ENCODE assay signal across 8 cellular contexts in the genomic region with DNA sequence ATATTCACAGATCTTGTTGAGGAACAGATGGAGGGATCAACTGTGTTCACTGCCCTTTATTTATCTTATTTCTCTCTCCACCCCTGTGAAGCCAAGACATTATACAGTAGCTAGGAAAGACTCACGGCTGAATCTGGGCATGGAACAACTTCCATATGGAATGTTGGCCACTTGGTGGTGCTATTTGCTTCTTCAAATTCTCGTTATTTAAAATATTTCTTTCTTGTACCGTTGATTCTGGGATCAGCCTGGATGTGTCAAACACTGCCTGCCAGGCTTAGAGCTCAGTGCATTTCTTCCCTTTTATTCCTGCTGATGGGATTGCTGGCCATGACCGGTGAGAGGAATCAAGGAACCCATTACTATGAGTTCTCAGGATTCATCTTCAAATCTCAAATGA. TPM values are rescaled to one million over a fixed set of nuclear protein-coding genes. Genes with fewer than 3 reads are reported as not detected.
DNase-seq lines count a peak whose midpoint lies in the region; ATAC-seq and TF ChIP-seq lines count a peak whose summit lies in the region.

No MANE protein-coding gene starts in this region.

- no peak overlapping the region for H2AFZ ChIP-seq in GM23338

- H3K27me3 Mint-ChIP-seq in CD4-positive, CD25-positive, alpha-beta regulatory T cell: peaks cover 36% of the 10 kb centered on the region
- H3K27me3 Mint-ChIP-seq in GM23338 (ENCODE audit: insufficient read depth, low read depth, poor library complexity) (peaks cover 1% of the 10 kb centered on the region), brain (peaks cover 22% of the 10 kb centered on the region)

- TF ChIP-seq CTCF in GM23338 (conservative IDR thresholded peaks at IDR 0.05; ENCODE audit: low read depth in 2 of 2): peak; percentile 75 to 80
- peak; percentile 78 to 79 for TF ChIP-seq CTCF in brain (conservative IDR thresholded peaks at IDR 0.05)
- TF ChIP-seq CTCF in spleen (IDR thresholded peaks at IDR 0.05 in 8 of 11, conservative IDR thresholded peaks at IDR 0.05 in 3 of 11): peak in 9 of 11 experiments; percentile 31 to 74 (median 61)

- no peaks in the 10 kb centered on the region for H3K9me3 Mint-ChIP-seq in CD4-positive, CD25-positive, alpha-beta regulatory T cell
- H3K9me3 Mint-ChIP-seq in GM23338: no peaks in the 10 kb centered on the region; the same call in 2 of the 3 replicates
- H3K9me3 Mint-ChIP-seq in brain: peaks cover 0 to 3% (median 0%) of the 10 kb centered on the region in 5 experiments

- no peaks in the 10 kb centered on the region for H3K79me2 ChIP-seq in GM23338 (replicated peaks; ENCODE audit: insufficient read depth)

- H3K4me1 ChIP-seq in CD4-positive, CD25-positive, alpha-beta regulatory T cell (ENCODE audit: control insufficient read depth, insufficient read depth, low read length, poor library complexity, severe bottlenecking): peaks cover 6% of the 10 kb centered on the region
- H3K4me1 ChIP-seq in GM23338 (ENCODE audit: insufficient read depth) (no peaks in the 10 kb centered on the region), spleen (no peaks in the 10 kb centered on the region)

- peak in 2 of 3 donors; percentile 25 to 35 for DNase-seq in CD4-positive, CD25-positive, alpha-beta regulatory T cell
- peak; percentile 84 for DNase-seq in GM23338 (ENCODE audit: low spot score)
- DNase-seq in NCI-H526 (lab: John Stamatoyannopoulos, UW): peak; percentile 37 to 77
- peak; percentile 63 for DNase-seq in iPS-NIHi11 (ENCODE audit: low spot score)
- no peak for DNase-seq in spleen
- no peak for DNase-seq in NCI-H1436 treated with DMSO at 0.1 percent for 48 hours (lab: John Stamatoyannopoulos, UW)

- TF ChIP-seq POLR2A in spleen (IDR thresholded peaks at IDR 0.05): no peak

- no peak overlapping the region for H3K4me2 ChIP-seq in GM23338

- no peaks in the 10 kb centered on the region for H4K20me1 ChIP-seq in GM23338 (replicated peaks; ENCODE audit: insufficient read depth)

- peaks cover 10% of the 10 kb centered on the region for H3K27me3 ChIP-seq in CD4-positive, CD25-positive, alpha-beta regulatory T cell (ENCODE audit: control insufficient read depth, insufficient read depth, low read length)
- H3K27me3 ChIP-seq in GM23338 (ENCODE audit: insufficient read depth): no peaks in the 10 kb centered on the region
- H3K27me3 ChIP-seq in spleen (replicated peaks in 1 of 7): peaks cover 0 to 6% (median 0%) of the 10 kb centered on the region in 7 donors

- peaks cover 7% of the 10 kb centered on the region; the same call in 1 of the 2 replicates for H3K9me2 ChIP-seq in GM23338 (ENCODE audit: insufficient read depth)

- H3K4me3 ChIP-seq in CD4-positive, CD25-positive, alpha-beta regulatory T cell (ENCODE audit: low read depth, low read length): no peak overlapping the region
- H3K4me3 ChIP-seq in GM23338: no peak overlapping the region
- no peak overlapping the region for H3K4me3 ChIP-seq in spleen

- no peaks in the 10 kb centered on the region for H3F3A ChIP-seq in GM23338 (replicated peaks; ENCODE audit: low read depth)

- H3K36me3 Mint-ChIP-seq in CD4-positive, CD25-positive, alpha-beta regulatory T cell: no peaks in the 10 kb centered on the region
- no peaks in the 10 kb centered on the region for H3K36me3 Mint-ChIP-seq in GM23338 (ENCODE audit: low read depth)
- no peaks in the 10 kb centered on the region for H3K36me3 Mint-ChIP-seq in brain

- intact Hi-C loops in spleen (cut with DNase I; ENCODE audit: low total_unique reads): no loop called here

- no peak overlapping the region for H3K27ac ChIP-seq in CD4-positive, CD25-positive, alpha-beta regulatory T cell (ENCODE audit: insufficient read depth, low read length, poor library complexity, severe bottlenecking)
- H3K27ac ChIP-seq in GM23338 (ENCODE audit: low read depth): no peak overlapping the region
- H3K27ac ChIP-seq in spleen: no peak overlapping the region

- H3K4me3 Mint-ChIP-seq in CD4-positive, CD25-positive, alpha-beta regulatory T cell: no peak overlapping the region
- H3K4me3 Mint-ChIP-seq in GM23338 (no peak overlapping the region), brain (no peak overlapping the region)

- ATAC-seq in CD4-positive, CD25-positive, alpha-beta regulatory T cell (ENCODE audit: low read depth in 2 of 2): no peak
- ATAC-seq in GM23338 (peak; percentile 83), GM21786 (IDR thresholded peaks at IDR 0.05; ENCODE audit: unreplicated experiment) (no peak)

- peak overlapping the region in 1 of 3 donors; percentile 32 for H3K27ac Mint-ChIP-seq in CD4-positive, CD25-positive, alpha-beta regulatory T cell
- H3K27ac Mint-ChIP-seq in GM23338 (no peak overlapping the region), brain (no peak overlapping the region)

- peaks cover 0 to 25% (median 17%) of the 10 kb centered on the region in 4 donors for H3K4me1 Mint-ChIP-seq in CD4-positive, CD25-positive, alpha-beta regulatory T cell
- H3K4me1 Mint-ChIP-seq in GM23338 (no peaks in the 10 kb centered on the region), brain (peaks cover 5% of the 10 kb centered on the region)

- no peaks in the 10 kb centered on the region for H3K9me3 ChIP-seq in CD4-positive, CD25-positive, alpha-beta regulatory T cell (ENCODE audit: control insufficient read depth in 2 of 2, low read length in 2 of 2)
- no peaks in the 10 kb centered on the region for H3K9me3 ChIP-seq in spleen

- no peaks in the 10 kb centered on the region for H3K36me3 ChIP-seq in CD4-positive, CD25-positive, alpha-beta regulatory T cell (ENCODE audit: control insufficient read depth, insufficient read depth, low read length)
- no peaks in the 10 kb centered on the region for H3K36me3 ChIP-seq in GM23338 (ENCODE audit: insufficient read depth)
- no peaks in the 10 kb centered on the region for H3K36me3 ChIP-seq in spleen

- WGBS in spleen, 5 donors: 5 to 13% (median 9%) methylated on average over 4 of the region's 4 CpGs

TF ChIP-seq in GM23338, 12 proteins besides CTCF, POLR2A, EP300 and RAD21 (continues in another document):
- TF ChIP-seq STAT1 (IDR thresholded peaks at IDR 0.05; ENCODE audit: unreplicated experiment) (no peak), CREB1 (CRISPR knock-in tag; IDR thresholded peaks at IDR 0.05; ENCODE audit: low read depth) (no peak)

RNA-seq across cellular contexts. Expression of gene GASK1A, which starts 17.5 kb away (rescaled TPM):
- not detected for total RNA-seq in CD4-positive, CD25-positive, alpha-beta regulatory T cell
- polyA plus RNA-seq in CD4-positive, CD25-positive, alpha-beta regulatory T cell: not detected
- total RNA-seq in GM23338 (2014; rRNA removed; shearing (Covaris generic)): 11.1 and 16.2 TPM in 2 replicates
- polyA plus RNA-seq in GM23338 (2016; fragmentation: Nextera tagmentation; extraction: Ambion mirVana) (1.5 and 2.6 TPM in 2 replicates), brain (ENCODE audit: insufficient read depth, low read depth, low replicate concordance) (1.9 TPM), spleen (1 to 10 TPM in 2 of 3 donors, under 1 TPM in 1; 0.59 to 2.4 (median 1.6) TPM)
- 1 to 10 TPM in 5 of 7 donors, under 1 TPM in 2; 0.43 to 4.0 (median 1.9) TPM for total RNA-seq in spleen

RNA-seq across cellular contexts. Expression of gene ZNF662, which starts 55.7 kb away (rescaled TPM):
- 1.3 TPM for total RNA-seq in CD4-positive, CD25-positive, alpha-beta regulatory T cell
- under 1 TPM; 0.41 to 0.78 (median 0.66) TPM for polyA plus RNA-seq in CD4-positive, CD25-positive, alpha-beta regulatory T cell
- 0.50 and 1.5 TPM in 2 replicates for total RNA-seq in GM23338 (2014; rRNA removed; shearing (Covaris generic))
- polyA plus RNA-seq in GM23338 (2016; fragmentation: Nextera tagmentation; extraction: Ambion mirVana) (0.84 and 1.4 TPM in 2 replicates), brain (ENCODE audit: insufficient read depth, low read depth, low replicate concordance) (1.4 TPM), spleen (1 to 10 TPM; 1.0 to 2.8 (median 2.2) TPM)
- total RNA-seq in spleen: 10 to 100 TPM in 1 of 7 donors, 1 to 10 TPM in 6; 2.9 to 10.4 (median 5.1) TPM

Comparison
In these comparisons a context has a peak if more than half of its experiments do, and no peak if none do; other contexts are left out.
1. DNase-seq: peak in CD4-positive, CD25-positive, alpha-beta regulatory T cell (2 of 3), GM23338 (single experiment), NCI-H526 (2 of 2) and iPS-NIHi11 (single experiment); none in spleen (single experiment) and NCI-H1436 treated with DMSO at 0.1 percent for 48 hours (single experiment).
2. Peak in every context shown above with its lines, with median percentiles within 50 percentile points of each other: CTCF ChIP-seq.